In the genomic region with DNA sequence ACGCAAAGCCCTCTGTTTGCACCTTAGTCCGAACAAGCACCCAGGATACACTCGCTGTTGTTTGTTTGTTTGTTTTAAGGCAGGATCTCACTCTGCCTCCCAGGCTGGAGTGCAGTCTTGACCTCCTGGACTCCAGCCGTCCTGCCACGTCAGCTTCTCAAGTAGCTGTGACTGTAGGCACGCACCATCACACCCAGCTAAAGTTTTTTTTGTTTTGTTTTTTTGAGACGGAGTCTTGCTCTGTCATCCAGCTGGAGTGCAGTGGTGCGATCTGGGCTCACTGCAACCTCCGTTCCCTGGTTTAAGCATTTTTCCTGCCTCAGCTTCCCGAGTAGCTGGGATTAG, we compare ENCODE assay signal across 3 cellular contexts.
TF ChIP-seq lines count a peak whose summit lies in the region.

No MANE protein-coding gene starts in this region.

TF ChIP-seq in liver, 16 proteins besides CTCF, POLR2A, EP300 and RAD21:
- TF ChIP-seq TAF1 (conservative IDR thresholded peaks at IDR 0.05) (no peak), HNF4A (conservative IDR thresholded peaks at IDR 0.05) (no peak), ATF3 (IDR thresholded peaks at IDR 0.05) (no peak), FOXA2 (IDR thresholded peaks at IDR 0.05) (no peak), EGR1 (IDR thresholded peaks at IDR 0.05; ENCODE audit: low read depth in 2 of 2) (no peak), NR2F2 (IDR thresholded peaks at IDR 0.05) (peak; percentile 16), YY1 (IDR thresholded peaks at IDR 0.05) (no peak)

TF ChIP-seq in HepG2, 621 proteins besides CTCF, POLR2A, EP300 and RAD21:
- TF ChIP-seq MAZ (IDR thresholded peaks at IDR 0.05; ENCODE audit: borderline replicate concordance, low read depth, low read length) (no peak), MAZ (CRISPR knock-in tag; IDR thresholded peaks at IDR 0.05; ENCODE audit: low read depth) (no peak), ZNF205 (CRISPR knock-in tag; IDR thresholded peaks at IDR 0.05) (no peak), ZNF263 (CRISPR knock-in tag; IDR thresholded peaks at IDR 0.05) (no peak), POLR2AphosphoS2 (IDR thresholded peaks at IDR 0.05; ENCODE audit: low read depth, low read length) (no peak), ZNF772 (CRISPR knock-in tag; IDR thresholded peaks at IDR 0.05) (no peak), MXD4 (CRISPR knock-in tag; IDR thresholded peaks at IDR 0.05) (no peak), ZNF335 (CRISPR knock-in tag; IDR thresholded peaks at IDR 0.05) (no peak), XRCC5 (optimal IDR thresholded peaks at IDR 0.05; ENCODE audit: low read length) (no peak), ZNF296 (CRISPR knock-in tag; conservative IDR thresholded peaks at IDR 0.05) (no peak), ZNF431 (CRISPR knock-in tag; IDR thresholded peaks at IDR 0.05; ENCODE audit: borderline replicate concordance, low read depth) (no peak), THAP11 (CRISPR knock-in tag; IDR thresholded peaks at IDR 0.05) (no peak), NONO (IDR thresholded peaks at IDR 0.05) (no peak), NONO (CRISPR knock-in tag; conservative IDR thresholded peaks at IDR 0.05) (no peak), ZEB1 (IDR thresholded peaks at IDR 0.05; ENCODE audit: insufficient replicate concordance, low read depth) (no peak), ZNF251 (CRISPR knock-in tag; IDR thresholded peaks at IDR 0.05) (no peak), ZFP90 (CRISPR knock-in tag; IDR thresholded peaks at IDR 0.05; ENCODE audit: borderline replicate concordance) (no peak)
TF ChIP-seq in HepG2: peak in this region for 0.

TF ChIP-seq in endothelial cell of umbilical vein, 7 proteins besides CTCF, POLR2A, EP300 and RAD21:
- no peak for TF ChIP-seq MYC (IDR thresholded peaks at IDR 0.05; ENCODE audit: low read depth, low read length)
- TF ChIP-seq JUN (IDR thresholded peaks at IDR 0.05; ENCODE audit: borderline replicate concordance, insufficient read depth, insufficient read length, low read depth) = no peak
- TF ChIP-seq, protein P1, sequence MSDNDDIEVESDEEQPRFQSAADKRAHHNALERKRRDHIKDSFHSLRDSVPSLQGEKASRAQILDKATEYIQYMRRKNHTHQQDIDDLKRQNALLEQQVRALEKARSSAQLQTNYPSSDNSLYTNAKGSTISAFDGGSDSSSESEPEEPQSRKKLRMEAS (IDR thresholded peaks at IDR 0.05; ENCODE audit: insufficient read depth, insufficient read length) = no peak
- no peak for TF ChIP-seq POLR2AphosphoS5 (IDR thresholded peaks at IDR 0.05; ENCODE audit: insufficient read depth, low read depth, low read length)
- no peak for TF ChIP-seq EZH2 (IDR thresholded peaks at IDR 0.05; ENCODE audit: borderline replicate concordance, low read depth, low read length, severe bottlenecking)
- no peak for TF ChIP-seq FOS (IDR thresholded peaks at IDR 0.05; ENCODE audit: borderline replicate concordance, insufficient read depth, low read length)
- no peak for TF ChIP-seq GATA2 (IDR thresholded peaks at IDR 0.05; ENCODE audit: insufficient read depth, insufficient read length, low read depth, low read length)
